3 cellular contexts compared by ENCODE assay signal in genomic region chr3:59908280-59908679, GRCh38.
TF ChIP-seq lines count a peak whose summit lies in the region.

No MANE protein-coding gene starts in this region.

TF ChIP-seq in HepG2, 621 proteins besides CTCF, POLR2A, EP300 and RAD21 (continues in another document):
- no peak for TF ChIP-seq KLF12 (CRISPR knock-in tag; IDR thresholded peaks at IDR 0.05; ENCODE audit: borderline replicate concordance)
- TF ChIP-seq EHMT2 (IDR thresholded peaks at IDR 0.05; ENCODE audit: borderline replicate concordance, low read depth, low read length): no peak
- TF ChIP-seq ZIK1 (CRISPR knock-in tag; IDR thresholded peaks at IDR 0.05; ENCODE audit: borderline replicate concordance, low read depth): no peak
- TF ChIP-seq ZKSCAN8 (CRISPR knock-in tag; IDR thresholded peaks at IDR 0.05; ENCODE audit: borderline replicate concordance): no peak
- TF ChIP-seq ZNF274 (CRISPR knock-in tag; IDR thresholded peaks at IDR 0.05): no peak
- no peak for TF ChIP-seq ZMYM4 (CRISPR knock-in tag; IDR thresholded peaks at IDR 0.05)
- TF ChIP-seq ZBTB40 (IDR thresholded peaks at IDR 0.05): no peak
- no peak for TF ChIP-seq ZBTB40 (CRISPR knock-in tag; IDR thresholded peaks at IDR 0.05)
- TF ChIP-seq MIER2 (CRISPR knock-in tag; IDR thresholded peaks at IDR 0.05): peak; percentile 93
- TF ChIP-seq ZMAT3 (CRISPR knock-in tag; conservative IDR thresholded peaks at IDR 0.05): no peak
- TF ChIP-seq ZFP1 (CRISPR knock-in tag; IDR thresholded peaks at IDR 0.05): no peak
- TF ChIP-seq RFX1 (IDR thresholded peaks at IDR 0.05): no peak

TF ChIP-seq in H1, 55 proteins besides CTCF, POLR2A, EP300 and RAD21 (continued from another document):
- no peak for TF ChIP-seq ASH2L (IDR thresholded peaks at IDR 0.05; ENCODE audit: low read length)

TF ChIP-seq in liver, 16 proteins besides CTCF, POLR2A, EP300 and RAD21:
- TF ChIP-seq REST (IDR thresholded peaks at IDR 0.05): peak; percentile 94
- TF ChIP-seq TAF1 (conservative IDR thresholded peaks at IDR 0.05): no peak
